Comparison of ENCODE assay signal across 1 cellular context in the genomic region with DNA sequence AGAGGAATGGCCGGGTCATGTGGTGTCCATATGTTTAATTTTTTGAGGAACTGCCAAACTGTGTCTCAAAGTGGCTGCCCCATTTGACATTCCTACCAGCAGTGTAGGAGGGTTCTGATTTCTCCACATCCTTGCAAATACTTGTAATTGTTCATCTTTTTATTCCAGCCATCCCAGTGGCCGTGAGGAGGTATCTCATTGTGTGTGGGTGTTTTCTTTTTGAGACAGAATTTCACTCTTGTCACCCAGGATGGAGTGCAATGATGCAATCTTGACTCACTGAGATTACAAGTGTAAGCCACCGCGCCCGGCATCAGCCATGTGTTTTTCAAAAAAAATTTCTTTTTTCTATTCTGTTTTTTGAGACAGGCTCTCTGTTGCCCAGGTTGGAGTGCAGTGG.
TF ChIP-seq lines count a peak whose summit lies in the region.

No MANE protein-coding gene starts in this region.

TF ChIP-seq in K562, 482 proteins besides CTCF, POLR2A, EP300 and RAD21 (continued from another document):
- no peak for TF ChIP-seq SOX6 (IDR thresholded peaks at IDR 0.05)
- TF ChIP-seq ARID1B (IDR thresholded peaks at IDR 0.05) = peak; percentile 55
- TF ChIP-seq CEBPG (CRISPR knock-in tag; IDR thresholded peaks at IDR 0.05) = peak; percentile 80; the same call in 1 of the 2 replicates
- TF ChIP-seq CEBPG (tag; conservative IDR thresholded peaks at IDR 0.05 in 1 of 2, IDR thresholded peaks at IDR 0.05 in 1 of 2) = peak; percentile 91 to 96
- peak; percentile 89 for TF ChIP-seq FOSL1 (tag; conservative IDR thresholded peaks at IDR 0.05)
- TF ChIP-seq DEAF1 (CRISPR knock-in tag; IDR thresholded peaks at IDR 0.05) = no peak
- no peak for TF ChIP-seq ZNF23 (CRISPR knock-in tag; IDR thresholded peaks at IDR 0.05)
- peak; percentile 95 for TF ChIP-seq ATF3 (IDR thresholded peaks at IDR 0.05)
- no peak for TF ChIP-seq ATF3 (CRISPR knock-in tag; conservative IDR thresholded peaks at IDR 0.05)
- peak; percentile 47 for TF ChIP-seq EGR1 (conservative IDR thresholded peaks at IDR 0.05)
- TF ChIP-seq ZNF77 (CRISPR knock-in tag; IDR thresholded peaks at IDR 0.05) = no peak
- TF ChIP-seq, protein P1, sequence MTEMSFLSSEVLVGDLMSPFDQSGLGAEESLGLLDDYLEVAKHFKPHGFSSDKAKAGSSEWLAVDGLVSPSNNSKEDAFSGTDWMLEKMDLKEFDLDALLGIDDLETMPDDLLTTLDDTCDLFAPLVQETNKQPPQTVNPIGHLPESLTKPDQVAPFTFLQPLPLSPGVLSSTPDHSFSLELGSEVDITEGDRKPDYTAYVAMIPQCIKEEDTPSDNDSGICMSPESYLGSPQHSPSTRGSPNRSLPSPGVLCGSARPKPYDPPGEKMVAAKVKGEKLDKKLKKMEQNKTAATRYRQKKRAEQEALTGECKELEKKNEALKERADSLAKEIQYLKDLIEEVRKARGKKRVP (CRISPR knock-in tag; IDR thresholded peaks at IDR 0.05) = peak; percentile 70
- peak; percentile 8 for TF ChIP-seq MEIS2 (IDR thresholded peaks at IDR 0.05; ENCODE audit: partially characterized antibody)
- peak; percentile 80 for TF ChIP-seq JUND (IDR thresholded peaks at IDR 0.05; ENCODE audit: borderline replicate concordance, low read depth, low read length)
- TF ChIP-seq JUND (tag; IDR thresholded peaks at IDR 0.05; ENCODE audit: borderline replicate concordance, low read depth, low read length) = peak; percentile 28; the same call in 1 of the 3 replicates
- TF ChIP-seq TRIM24 (IDR thresholded peaks at IDR 0.05) = peak; percentile 76 to 89; a peak in 3 of 4 replicates
- no peak for TF ChIP-seq ZNF655 (CRISPR knock-in tag; IDR thresholded peaks at IDR 0.05)
- TF ChIP-seq TBL1XR1 (IDR thresholded peaks at IDR 0.05; ENCODE audit: low read length in 2 of 2) = no peak
- TF ChIP-seq TEAD2 (tag; IDR thresholded peaks at IDR 0.05) = no peak
- peak; percentile 46; the same call in 1 of the 2 replicates for TF ChIP-seq ARID3A (IDR thresholded peaks at IDR 0.05; ENCODE audit: borderline replicate concordance, low read depth, low read length)
- peak; percentile 69; the same call in 1 of the 2 replicates for TF ChIP-seq ATF7 (IDR thresholded peaks at IDR 0.05)
- TF ChIP-seq, protein P2, sequence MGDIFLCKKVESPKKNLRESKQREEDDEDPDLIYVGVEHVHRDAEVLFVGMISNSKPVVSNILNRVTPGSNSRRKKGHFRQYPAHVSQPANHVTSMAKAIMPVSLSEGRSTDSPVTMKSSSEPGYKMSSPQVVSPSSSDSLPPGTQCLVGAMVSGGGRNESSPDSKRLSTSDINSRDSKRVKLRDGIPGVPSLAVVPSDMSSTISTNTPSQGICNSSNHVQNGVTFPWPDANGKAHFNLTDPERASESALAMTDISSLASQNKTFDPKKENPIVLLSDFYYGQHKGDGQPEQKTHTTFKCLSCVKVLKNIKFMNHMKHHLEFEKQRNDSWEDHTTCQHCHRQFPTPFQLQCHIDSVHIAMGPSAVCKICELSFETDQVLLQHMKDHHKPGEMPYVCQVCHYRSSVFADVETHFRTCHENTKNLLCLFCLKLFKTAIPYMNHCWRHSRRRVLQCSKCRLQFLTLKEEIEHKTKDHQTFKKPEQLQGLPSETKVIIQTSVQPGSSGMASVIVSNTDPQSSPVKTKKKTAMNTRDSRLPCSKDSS (IDR thresholded peaks at IDR 0.05; ENCODE audit: low read depth, partially characterized antibody) = no peak
- 0 out of 2 replicates have a peak, but pooled peaks have one; percentile 39 for TF ChIP-seq DPF2 (IDR thresholded peaks at IDR 0.05)
- peak; percentile 47; the same call in 1 of the 2 replicates for TF ChIP-seq SMARCA4 (IDR thresholded peaks at IDR 0.05)
- 0 out of 2 replicates have a peak, but pooled peaks have one; percentile 34 for TF ChIP-seq JUN (IDR thresholded peaks at IDR 0.05; ENCODE audit: borderline replicate concordance, low read depth, low read length)
- TF ChIP-seq JUN (CRISPR knock-in tag; IDR thresholded peaks at IDR 0.05; ENCODE audit: borderline replicate concordance) = no peak
- TF ChIP-seq RCOR1 (IDR thresholded peaks at IDR 0.05; ENCODE audit: borderline replicate concordance in 1 of 2, low read depth in 2 of 2, low read length in 2 of 2) = peak in 1 of 2 experiments; percentile 50; a peak in 1 of 4 replicates
- peak; percentile 39 for TF ChIP-seq EP400 (IDR thresholded peaks at IDR 0.05)
- TF ChIP-seq L3MBTL2 (IDR thresholded peaks at IDR 0.05) = peak; percentile 55; the same call in 1 of the 2 replicates
